22 cellular contexts compared by ENCODE assay signal in the genomic region with DNA sequence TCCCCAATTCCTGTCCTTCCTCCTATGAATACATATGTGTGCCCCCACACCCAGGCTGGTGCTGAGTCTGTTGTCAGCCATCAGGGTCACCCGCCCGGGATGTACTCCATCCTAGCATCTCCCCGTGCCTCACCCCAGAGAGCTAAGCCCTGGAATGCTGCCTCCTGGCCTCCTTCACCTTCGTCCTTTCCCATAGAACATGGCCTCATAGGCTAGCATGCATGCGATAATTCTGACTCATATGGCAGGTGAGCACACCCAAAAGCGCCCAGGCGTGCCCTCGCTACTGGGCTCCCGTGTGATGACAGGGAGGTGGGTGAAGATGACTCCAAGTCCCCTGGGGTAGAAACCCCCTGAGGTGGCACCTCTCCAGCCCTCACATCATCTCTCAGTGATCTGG. TPM values are rescaled to one million over a fixed set of nuclear protein-coding genes. Genes with fewer than 3 reads are reported as not detected.
DNase-seq lines count a peak whose midpoint lies in the region; FAIRE-seq and TF ChIP-seq lines count a peak whose summit lies in the region.
"Had no signal": no experiment of that assay in that cellular context is flagged by ENCODE, and none has a peak within 500 bp of the region (broad histone marks: within the 10 kb centered on the region; RNA-seq: fewer than 3 reads in every experiment).

No MANE protein-coding gene starts in this region.

- no peak overlapping the region for H3K9ac ChIP-seq in mammary epithelial cell (ENCODE audit: insufficient read depth, low read length)
- H3K9ac ChIP-seq in SK-N-SH, result no peak overlapping the region

- H3K9me3 ChIP-seq in mammary epithelial cell (replicated peaks; ENCODE audit: insufficient read depth, low read length) (no peaks in the 10 kb centered on the region), WERI-Rb-1 (ENCODE audit: severe bottlenecking) (no peaks in the 10 kb centered on the region), small intestine (ENCODE audit: control insufficient read depth, low read depth) (no peaks in the 10 kb centered on the region), SK-N-SH (no peaks in the 10 kb centered on the region)
- H3K9me3 ChIP-seq: Caco-2 had no signal

- FAIRE-seq in small intestine (lab: Jason Lieb, UNC), result no peak
- FAIRE-seq in H54 (lab: Jason Lieb, UNC), result no peak

- in situ Hi-C loops in mammary epithelial cell (cut with MboI; ENCODE audit: low sequenced_read_pairs in 2 of 2), result loop anchor here (5.0 to 10.0 kb wide), 3 partner anchors 78 to 280 kb away; no protein-coding TSS in a partner anchor

- H3K36me3 Mint-ChIP-seq in MCF 10A (ENCODE audit: insufficient read depth, unreplicated experiment), result peaks cover 9% of the 10 kb centered on the region

- H3K27ac Mint-ChIP-seq in MCF 10A (ENCODE audit: low read depth, unreplicated experiment), result no peak overlapping the region
- H3K27ac Mint-ChIP-seq: CD4-positive, CD25-positive, alpha-beta regulatory T cell had no signal

- H3K9me2 ChIP-seq in SK-N-SH, result no peaks in the 10 kb centered on the region

- no peaks in the 10 kb centered on the region for H4K20me1 ChIP-seq in mammary epithelial cell (ENCODE audit: insufficient read depth, low read length)
- H4K20me1 ChIP-seq in SK-N-SH (ENCODE audit: insufficient read depth), result no peaks in the 10 kb centered on the region; the same call in 1 of the 2 replicates

- TF ChIP-seq CTCF in mammary epithelial cell (conservative IDR thresholded peaks at IDR 0.05 in 1 of 2, IDR thresholded peaks at IDR 0.05 in 1 of 2; ENCODE audit: extremely low read depth in 1 of 2, insufficient read depth in 1 of 2, low read depth in 1 of 2, low read length in 2 of 2) (no peak), MCF 10A (IDR thresholded peaks at IDR 0.05; ENCODE audit: unreplicated experiment) (no peak), WERI-Rb-1 (IDR thresholded peaks at IDR 0.05; ENCODE audit: low read depth, low read length) (no peak), SK-N-SH (IDR thresholded peaks at IDR 0.05) (no peak)

- H3K36me3 ChIP-seq in mammary epithelial cell (ENCODE audit: insufficient read depth, low read length) (no peaks in the 10 kb centered on the region), WERI-Rb-1 (peaks cover 21% of the 10 kb centered on the region), small intestine (ENCODE audit: control insufficient read depth in 2 of 2, insufficient read depth in 2 of 2, low read length in 2 of 2) (no peaks in the 10 kb centered on the region), SK-N-SH (replicated peaks in 1 of 2; ENCODE audit: control insufficient read depth in 1 of 2, insufficient read depth in 2 of 2, low read length in 1 of 2) (peaks cover 0 to 12% of the 10 kb centered on the region in 2 experiments)

- no peak for TF ChIP-seq RAD21 in SK-N-SH (IDR thresholded peaks at IDR 0.05; ENCODE audit: low read length)

- intact Hi-C loops in mammary epithelial cell (cut with micrococcal nuclease), result loop anchor here (2.0 to 5.0 kb wide), 3 partner anchors 18 to 368 kb away; no protein-coding TSS in a partner anchor
- intact Hi-C loops in MCF 10A (cut with micrococcal nuclease), result loop anchor here (5.0 kb wide), 1 partner anchor 178 kb away; the partner anchor contains the start of gene SFXN5

- TF ChIP-seq POLR2A in H54 (IDR thresholded peaks at IDR 0.05; ENCODE audit: low read depth, low read length), result no peak

- H3K4me3 ChIP-seq in mammary epithelial cell (replicated peaks in 1 of 3; ENCODE audit: insufficient read depth in 1 of 3, low read depth in 2 of 3, low read length in 3 of 3), result no peak overlapping the region
- no peak overlapping the region for H3K4me3 ChIP-seq in WERI-Rb-1 (ENCODE audit: low read depth, low read length)
- H3K4me3 ChIP-seq in small intestine (ENCODE audit: low read depth in 1 of 2, low read length in 2 of 2), result no peak overlapping the region
- H3K4me3 ChIP-seq in SK-N-SH (ENCODE audit: low read depth in 2 of 2, low read length in 1 of 2), result no peak overlapping the region

- no peaks in the 10 kb centered on the region for H3F3A ChIP-seq in SK-N-SH (replicated peaks; ENCODE audit: insufficient read depth)

- H3K27me3 Mint-ChIP-seq in MCF 10A (ENCODE audit: insufficient read depth, unreplicated experiment), result no peaks in the 10 kb centered on the region

- no peak for TF ChIP-seq EP300 in SK-N-SH (IDR thresholded peaks at IDR 0.05; ENCODE audit: borderline replicate concordance in 1 of 2, low read depth in 1 of 2, low read length in 1 of 2)

- CTCF ChIA-PET in mammary epithelial cell (lab: Charles Lee; ENCODE audit: low non-redundant PET) (interaction anchor here (0.5 to 3.0 kb wide), 5 partner anchors 40 to 283 kb away, joined by 3 to 31 read pairs (median 14); no protein-coding TSS in a partner anchor), MCF 10A (lab: Yijun Ruan, JAX) (interaction anchor here (0.6 to 6.4 kb wide), 9 partner anchors 15 to 321 kb away, joined by 3 to 90 read pairs (median 6); no protein-coding TSS in a partner anchor), SK-N-SH (lab: Yijun Ruan, JAX) (interaction anchor here (1.1 to 10.6 kb wide), 25 partner anchors 8 to 282 kb away, joined by 3 to 173 read pairs (median 14); partner anchors contain the start of genes EMX1 and SFXN5)

- H3K4me2 ChIP-seq in mammary epithelial cell (ENCODE audit: insufficient read depth, low read depth, low read length), result no peak overlapping the region
- H3K4me2 ChIP-seq in SK-N-SH, result no peak overlapping the region

- H2AFZ ChIP-seq in mammary epithelial cell (ENCODE audit: low read depth, low read length), result peak overlapping the region; percentile 52
- H2AFZ ChIP-seq in SK-N-SH (ENCODE audit: low read depth), result no peak overlapping the region

- WGBS in mammary epithelial cell (ENCODE audit: low coverage, missing lambda C conversion rate), result 82% methylated on average over 5 of the region's 9 CpGs
- 29 to 74% (median 46%) methylated on average over 9 of the region's 9 CpGs for WGBS in small intestine, 3 donors
- 81% methylated on average over 8 of the region's 9 CpGs for WGBS in SK-N-SH (ENCODE audit: low lambda C conversion rate)

- H3K4me3 Mint-ChIP-seq in MCF 10A (ENCODE audit: unreplicated experiment), result no peak overlapping the region
- H3K4me3 Mint-ChIP-seq: CD4-positive, CD25-positive, alpha-beta regulatory T cell had no signal

- dilution Hi-C loops in mammary epithelial cell (cut with HindIII; ENCODE audit: low sequenced_read_pairs), result no loop called here

- no peaks in the 10 kb centered on the region for H3K9me3 Mint-ChIP-seq in MCF 10A (ENCODE audit: unreplicated experiment)

- POLR2A ChIA-PET in MCF 10A (lab: Yijun Ruan, JAX), result interaction anchor here (0.6 kb wide), 1 partner anchor 79 kb away, joined by 3 read pairs; no protein-coding TSS in a partner anchor
- POLR2A ChIA-PET in SK-N-SH (lab: Yijun Ruan, JAX), result no interaction called here

- peaks cover 14% of the 10 kb centered on the region for H3K4me1 Mint-ChIP-seq in MCF 10A (ENCODE audit: insufficient read depth, unreplicated experiment)

- DNase-seq in mammary epithelial cell (peak; percentile 42), MCF 10A (ENCODE audit: unreplicated experiment) (no peak), WERI-Rb-1 (no peak), kidney glomerular epithelial cell (lab: John Stamatoyannopoulos, UW) (peak; percentile 9), small intestine (peak; percentile 57), SK-N-SH (no peak), epidermal melanocyte (ENCODE audit: insufficient read length, low spot score) (no peak), H54 (ENCODE audit: insufficient read length, low spot score) (no peak)
- DNase-seq: 8988T; Caco-2; CD4-positive, CD25-positive, alpha-beta regulatory T cell; HCEC 1CT; KG1; NCI-H1417 treated with DMSO at 0.1 percent for 48 hours; NCI-H187 treated with DMSO at 0.1 percent for 48 hours; NCI-H2227 treated with DMSO at 0.1 percent for 48 hours; NCI-H510A treated with DMSO at 0.1 percent for 48 hours; NCI-H774; PC-3; RPMI8226; SIG-M5 had no signal

- peaks cover 26% of the 10 kb centered on the region for H3K4me1 ChIP-seq in mammary epithelial cell (ENCODE audit: insufficient read depth, low read length)
- H3K4me1 ChIP-seq in small intestine (ENCODE audit: control insufficient read depth in 2 of 2, insufficient read depth in 1 of 2, low read depth in 1 of 2, low read length in 1 of 2), result peaks cover 0 to 2% of the 10 kb centered on the region in 2 donors
- H3K4me1 ChIP-seq in SK-N-SH (ENCODE audit: control insufficient read depth in 1 of 2, insufficient read depth in 2 of 2, low read depth in 1 of 2, low read length in 1 of 2), result peaks cover 0 to 8% of the 10 kb centered on the region in 2 experiments; a peak in 1 of 4 replicates
- H3K4me1 ChIP-seq: Caco-2 had no signal

- H3K79me2 ChIP-seq in mammary epithelial cell (ENCODE audit: insufficient read depth, low read length) (no peaks in the 10 kb centered on the region), SK-N-SH (ENCODE audit: insufficient read depth) (no peaks in the 10 kb centered on the region)

- H3K27me3 ChIP-seq in mammary epithelial cell (ENCODE audit: insufficient read depth, low read length) (no peaks in the 10 kb centered on the region), WERI-Rb-1 (ENCODE audit: insufficient read depth, low read depth, severe bottlenecking) (no peaks in the 10 kb centered on the region), small intestine (ENCODE audit: control insufficient read depth in 2 of 2, insufficient read depth in 2 of 2, low read length in 2 of 2) (peaks cover 0 to 2% of the 10 kb centered on the region in 2 donors), SK-N-SH (ENCODE audit: insufficient read depth) (no peaks in the 10 kb centered on the region; the same call in 1 of the 2 replicates)

- H3K27ac ChIP-seq in mammary epithelial cell (ENCODE audit: insufficient read depth, low read depth, low read length) (no peak overlapping the region), WERI-Rb-1 (peak overlapping the region; percentile 54), small intestine (ENCODE audit: low read depth in 1 of 2, low read length in 1 of 2) (no peak overlapping the region), SK-N-SH (ENCODE audit: low read depth in 2 of 2, low read length in 1 of 2) (no peak overlapping the region)

- BruUV-seq in mammary epithelial cell (replicated peaks; lab: Mats Ljungman, UMichigan) (no TSS peak), MCF 10A (replicated peaks; lab: Mats Ljungman, UMichigan) (no TSS peak)

TF ChIP-seq in SK-N-SH, 30 proteins besides CTCF, POLR2A, EP300 and RAD21 (continues in another document):
- no peak for TF ChIP-seq SIN3A (IDR thresholded peaks at IDR 0.05; ENCODE audit: borderline replicate concordance, low read depth, low read length)

RNA-seq across cellular contexts. Expression of gene SPR, which starts 7.3 kb away (rescaled TPM):
- total RNA-seq in mammary epithelial cell (10 to 100 TPM; 24.5 to 25.1 TPM), MCF 10A (2022) (12.9 and 18.1 TPM in 2 replicates)
- polyA plus RNA-seq in mammary epithelial cell (37.1 TPM), small intestine (10 to 100 TPM; 44.2 to 50.0 (median 44.5) TPM), SK-N-SH (2012; rRNA removed) (25.7 and 27.5 TPM in 2 replicates)
- polyA minus RNA-seq in mammary epithelial cell, result 18.6 TPM
- 27.8 and 30.1 TPM in 2 replicates for polyA plus RNA-seq in SK-N-SH (2012; cell fraction: cytosol; rRNA removed)
- 15.1 and 18.6 TPM in 2 replicates for polyA plus RNA-seq in SK-N-SH (2012; cell fraction: nucleus; rRNA removed)
- total RNA-seq: CD4-positive, CD25-positive, alpha-beta regulatory T cell had no signal

RNA-seq across cellular contexts. Expression of gene EMX1, which starts 22.9 kb away (rescaled TPM):
- total RNA-seq in mammary epithelial cell, result not detected
- not detected for polyA plus RNA-seq in mammary epithelial cell
- 0.31 TPM for polyA minus RNA-seq in mammary epithelial cell
- not detected in 2 replicates for total RNA-seq in MCF 10A (2022)
- polyA plus RNA-seq in small intestine, result 1 to 10 TPM in 2 of 3 donors, under 1 TPM in 1; 0.46 to 4.9 (median 1.6) TPM
- not detected in 2 replicates for polyA plus RNA-seq in SK-N-SH (2012; rRNA removed)
- polyA plus RNA-seq in SK-N-SH (2012; cell fraction: cytosol; rRNA removed), result not detected in 2 replicates
- not detected in 2 replicates for polyA plus RNA-seq in SK-N-SH (2012; cell fraction: nucleus; rRNA removed)
- total RNA-seq: CD4-positive, CD25-positive, alpha-beta regulatory T cell; PC-3 had no signal
- polyA plus RNA-seq: AG04450; CD4-positive, CD25-positive, alpha-beta regulatory T cell had no signal

Comparison
In these comparisons a context has a peak if more than half of its experiments do, and no peak if none do; other contexts are left out.
1. DNase-seq: peak in mammary epithelial cell (single experiment), kidney glomerular epithelial cell (single experiment) and small intestine (single experiment); none in MCF 10A (single experiment), WERI-Rb-1 (single experiment), SK-N-SH (single experiment), epidermal melanocyte (single experiment) and H54 (single experiment).